8 cellular contexts compared by ENCODE assay signal in genomic region chr11:61477734-61478148, GRCh38. TPM values are rescaled to one million over a fixed set of nuclear protein-coding genes. Genes with fewer than 3 reads are reported as not detected.
DNase-seq lines count a peak whose midpoint lies in the region; ATAC-seq and TF ChIP-seq lines count a peak whose summit lies in the region.

No MANE protein-coding gene starts in this region.

- H3K9me2 ChIP-seq in Karpas-422 (replicated peaks; ENCODE audit: insufficient read depth, low read length), result no peaks in the 10 kb centered on the region

- H3K4me2 ChIP-seq in Karpas-422 (ENCODE audit: low read depth, low read length, poor library complexity, severe bottlenecking), result no peak overlapping the region
- H3K4me2 ChIP-seq in neural progenitor cell, result no peak overlapping the region

- H3K36me3 ChIP-seq in Karpas-422 (ENCODE audit: insufficient read depth, low read length) (no peaks in the 10 kb centered on the region), neural progenitor cell (no peaks in the 10 kb centered on the region), testis (ENCODE audit: low read depth, missing control alignments) (no peaks in the 10 kb centered on the region)

- peaks cover 11% of the 10 kb centered on the region for H3K4me1 Mint-ChIP-seq in endothelial cell (ENCODE audit: unreplicated experiment)
- peaks cover 43% of the 10 kb centered on the region for H3K4me1 Mint-ChIP-seq in neural progenitor cell

- no peaks in the 10 kb centered on the region for H3K79me2 ChIP-seq in Karpas-422 (ENCODE audit: low read length)
- H3K79me2 ChIP-seq in neural progenitor cell (ENCODE audit: low read depth), result no peaks in the 10 kb centered on the region

- H4K20me1 ChIP-seq in Karpas-422 (ENCODE audit: insufficient read depth, low read depth, low read length) (0 out of 2 replicates have a peak, but pooled peaks cover 3% of the 10 kb centered on the region), neural progenitor cell (ENCODE audit: low read depth) (peaks cover 37% of the 10 kb centered on the region)

- TF ChIP-seq POLR2A in testis (IDR thresholded peaks at IDR 0.05), result no peak

- ATAC-seq in HG03520 (IDR thresholded peaks at IDR 0.05; ENCODE audit: unreplicated experiment), result no peak

- H3K36me3 Mint-ChIP-seq in endothelial cell (ENCODE audit: low read depth, unreplicated experiment) (peaks cover 10% of the 10 kb centered on the region), neural progenitor cell (peaks cover 5% of the 10 kb centered on the region)

- WGBS in testis, 2 donors, result 3% methylated on average over 14 to 18 of the region's 18 CpGs

- H3K27ac ChIP-seq in Karpas-422 (ENCODE audit: low read length), result no peak overlapping the region
- H3K27ac ChIP-seq in neural progenitor cell, result no peak overlapping the region
- peak overlapping the region in 1 of 2 donors; percentile 29 for H3K27ac ChIP-seq in testis

- H3K9ac ChIP-seq in Karpas-422 (ENCODE audit: low read length), result no peak overlapping the region
- H3K9ac ChIP-seq in neural progenitor cell, result no peak overlapping the region

- peak; percentile 96 for TF ChIP-seq CTCF in endothelial cell (IDR thresholded peaks at IDR 0.05; ENCODE audit: unreplicated experiment)
- TF ChIP-seq CTCF in neural progenitor cell (IDR thresholded peaks at IDR 0.05), result peak; percentile 92
- peak; percentile 76 to 95 (median 91) for TF ChIP-seq CTCF in testis (IDR thresholded peaks at IDR 0.05)

- H3K4me3 ChIP-seq in Karpas-422 (ENCODE audit: low read length), result no peak overlapping the region
- no peak overlapping the region for H3K4me3 ChIP-seq in neural progenitor cell
- H3K4me3 ChIP-seq in testis, result no peak overlapping the region

- H3K4me3 Mint-ChIP-seq in endothelial cell (ENCODE audit: unreplicated experiment) (no peak overlapping the region), neural progenitor cell (no peak overlapping the region)

- H3K9me3 ChIP-seq in Karpas-422 (ENCODE audit: low read length), result no peaks in the 10 kb centered on the region
- H3K9me3 ChIP-seq in neural progenitor cell (ENCODE audit: low read depth), result no peaks in the 10 kb centered on the region
- no peaks in the 10 kb centered on the region for H3K9me3 ChIP-seq in testis

- H3K27me3 ChIP-seq in Karpas-422 (ENCODE audit: low read length) (no peaks in the 10 kb centered on the region), neural progenitor cell (peaks cover 7% of the 10 kb centered on the region), testis (no peaks in the 10 kb centered on the region)

- DNase-seq in Caki2 (ENCODE audit: low read depth) (peak; percentile 21), Karpas-422 (peak; percentile 77), endothelial cell (ENCODE audit: low spot score) (peak; percentile 69), neural progenitor cell (ENCODE audit: low spot score) (peak; percentile 79), testis (peak; percentile 76), GOT3 (lab: John Stamatoyannopoulos, UW) (no peak)
- peak; percentile 9 to 33 for DNase-seq in activated CD8-positive, alpha-beta memory T cell treated with anti-CD3 and anti-CD28 coated beads for 1 hour (ENCODE audit: extremely low read depth in 1 of 2, low read depth in 1 of 2)

- H3K27ac Mint-ChIP-seq in endothelial cell (ENCODE audit: unreplicated experiment), result no peak overlapping the region
- no peak overlapping the region for H3K27ac Mint-ChIP-seq in neural progenitor cell

- no peaks in the 10 kb centered on the region for H3K4me1 ChIP-seq in Karpas-422 (ENCODE audit: low read length)
- H3K4me1 ChIP-seq in neural progenitor cell, result peaks cover 32% of the 10 kb centered on the region
- H3K4me1 ChIP-seq in testis, result peaks cover 16% of the 10 kb centered on the region

- no peak overlapping the region for H2AFZ ChIP-seq in Karpas-422 (ENCODE audit: low read length)
- no peak overlapping the region for H2AFZ ChIP-seq in neural progenitor cell (replicated peaks)

- intact Hi-C loops in testis (cut with DNase I; ENCODE audit: low total_unique reads), result no loop called here

- in situ Hi-C loops in Caki2 (cut with HindIII; ENCODE audit: low pct_unique_long_range_greater_than_20kb, low sequenced_read_pairs), result no loop called here

- peaks cover 16% of the 10 kb centered on the region for H3F3A ChIP-seq in neural progenitor cell (ENCODE audit: low read depth)

- no peaks in the 10 kb centered on the region for H3K9me3 Mint-ChIP-seq in endothelial cell (ENCODE audit: unreplicated experiment)
- no peaks in the 10 kb centered on the region for H3K9me3 Mint-ChIP-seq in neural progenitor cell

- H3K27me3 Mint-ChIP-seq in endothelial cell (ENCODE audit: unreplicated experiment), result peaks cover 5% of the 10 kb centered on the region
- peaks cover 11% of the 10 kb centered on the region for H3K27me3 Mint-ChIP-seq in neural progenitor cell (ENCODE audit: insufficient read depth, low read depth)

RNA-seq across cellular contexts. Expression of gene LRRC10B, which starts 30.8 kb away (rescaled TPM):
- not detected in 2 replicates for total RNA-seq in Caki2 (2014; rRNA removed; shearing (Covaris generic); ENCODE audit: low replicate concordance)
- 1.0 TPM in 1 of 2 replicates, not detected in the other for total RNA-seq in Karpas-422 (2014; rRNA removed; shearing (Covaris generic); ENCODE audit: low replicate concordance)
- total RNA-seq in endothelial cell (ENCODE audit: unreplicated experiment) (0.13 TPM), neural progenitor cell (ENCODE audit: low replicate concordance) (0.74 TPM in 1 of 2 replicates, not detected in the other), testis (1 to 10 TPM; 4.8 to 6.4 TPM)
- polyA plus RNA-seq in testis (ENCODE audit: insufficient read depth, low read depth, low replicate concordance), result 5.5 TPM

RNA-seq across cellular contexts. Expression of gene SDHAF2, which starts 47.8 kb away (rescaled TPM):
- total RNA-seq in Caki2 (2014; rRNA removed; shearing (Covaris generic); ENCODE audit: low replicate concordance), result 21.6 and 25.1 TPM in 2 replicates
- 25.3 and 27.6 TPM in 2 replicates for total RNA-seq in Karpas-422 (2014; rRNA removed; shearing (Covaris generic); ENCODE audit: low replicate concordance)
- 47.2 TPM for total RNA-seq in endothelial cell (ENCODE audit: unreplicated experiment)
- 27.4 and 37.7 TPM in 2 replicates for total RNA-seq in neural progenitor cell (ENCODE audit: low replicate concordance)
- 10 to 100 TPM; 66.2 to 85.4 TPM for total RNA-seq in testis
- polyA plus RNA-seq in testis (ENCODE audit: insufficient read depth, low read depth, low replicate concordance), result 46.8 TPM

RNA-seq across cellular contexts. Expression of gene CPSF7, which starts 48.0 kb away (rescaled TPM):
- 24.5 and 44.8 TPM in 2 replicates for total RNA-seq in Caki2 (2014; rRNA removed; shearing (Covaris generic); ENCODE audit: low replicate concordance)
- total RNA-seq in Karpas-422 (2014; rRNA removed; shearing (Covaris generic); ENCODE audit: low replicate concordance), result 50.0 and 64.1 TPM in 2 replicates
- total RNA-seq in endothelial cell (ENCODE audit: unreplicated experiment) (79.5 TPM), neural progenitor cell (ENCODE audit: low replicate concordance) (60.7 and 71.9 TPM in 2 replicates), testis (10 to 100 TPM; 84.2 to 86.5 TPM)
- 107 TPM for polyA plus RNA-seq in testis (ENCODE audit: insufficient read depth, low read depth, low replicate concordance)
